Comparison of ENCODE assay signal across 1 cellular context in genomic region chr2:113892004-113892740, GRCh38.
TF ChIP-seq lines count a peak whose summit lies in the region.

No MANE protein-coding gene starts in this region.

TF ChIP-seq in GM12878, 131 proteins besides CTCF, POLR2A, EP300 and RAD21 (continued from another document):
- TF ChIP-seq SKIL (IDR thresholded peaks at IDR 0.05; ENCODE audit: low read depth, poor library complexity, severe bottlenecking) = no peak
- no peak for TF ChIP-seq ZNF207 (IDR thresholded peaks at IDR 0.05; ENCODE audit: borderline replicate concordance)
